Comparison of ENCODE assay signal across 28 cellular contexts in the genomic region with DNA sequence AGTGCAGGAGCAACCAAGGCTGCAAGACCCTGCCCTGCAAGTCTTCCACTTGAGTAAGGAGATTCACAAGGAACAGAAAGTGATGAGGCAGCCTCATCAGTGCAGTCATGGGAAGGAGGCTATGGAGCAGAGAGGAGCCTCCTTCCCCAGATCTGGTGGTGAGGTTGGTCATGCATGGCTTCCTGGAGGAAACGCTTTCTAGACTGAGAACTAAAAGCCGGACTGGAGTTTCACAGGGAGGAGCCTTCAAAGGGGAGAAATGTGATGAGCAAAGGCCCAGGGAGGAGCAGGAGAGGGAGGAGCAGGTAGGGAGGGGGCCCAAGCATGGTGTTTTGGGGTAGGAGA.
A peak's percentile ranks its signal among the peaks of the same experiment; 100 is the strongest.
DNase-seq lines count a peak whose midpoint lies in the region; ATAC-seq and TF ChIP-seq lines count a peak whose summit lies in the region.
"Had no signal": no experiment of that assay in that cellular context is flagged by ENCODE, and none has a peak within 500 bp of the region (broad histone marks: within the 10 kb centered on the region; RNA-seq: fewer than 3 reads in every experiment).

No MANE protein-coding gene starts in this region.

- peak overlapping the region; percentile 29 for H3K27ac Mint-ChIP-seq in nephron progenitor cell
- no peak overlapping the region for H3K27ac Mint-ChIP-seq in activated naive CD8-positive, alpha-beta T cell treated with anti-CD3 and anti-CD28 coated beads for 36 hours
- H3K27ac Mint-ChIP-seq: activated naive CD8-positive, alpha-beta T cell treated with anti-CD3 and anti-CD28 coated beads, Interleukin-2, amount 50 U/mL, for 24 hours; naive thymus-derived CD4-positive, alpha-beta T cell had no signal

- H3K4me1 ChIP-seq in gastroesophageal sphincter: peaks cover 0 to 21% (median 0%) of the 10 kb centered on the region in 3 donors
- H3K4me1 ChIP-seq in transverse colon: no peaks in the 10 kb centered on the region

- in situ Hi-C loops in Caki2 (cut with HindIII; ENCODE audit: low pct_unique_long_range_greater_than_20kb, low sequenced_read_pairs): no loop called here
- in situ Hi-C loops in transverse colon (cut with MboI; ENCODE audit: low pct_ligation_motif_present in 1 of 4, low pct_unique_long_range_greater_than_20kb in 1 of 4, low sequenced_read_pairs in 3 of 4): no loop called here

- no peaks in the 10 kb centered on the region for H3K27me3 Mint-ChIP-seq in nephron progenitor cell (ENCODE audit: low read depth, poor library complexity)
- H3K27me3 Mint-ChIP-seq in activated naive CD8-positive, alpha-beta T cell treated with anti-CD3 and anti-CD28 coated beads for 36 hours: peaks cover 3% of the 10 kb centered on the region
- H3K27me3 Mint-ChIP-seq: activated naive CD8-positive, alpha-beta T cell treated with anti-CD3 and anti-CD28 coated beads, Interleukin-2, amount 50 U/mL, for 24 hours; naive thymus-derived CD4-positive, alpha-beta T cell had no signal

- ATAC-seq in gastroesophageal sphincter (peak; percentile 2), GM19395 (IDR thresholded peaks at IDR 0.05; ENCODE audit: unreplicated experiment) (no peak)
- ATAC-seq: activated naive CD8-positive, alpha-beta T cell treated with anti-CD3 and anti-CD28 coated beads, Interleukin-2, amount 50 U/mL, for 24 hours; activated T-cell treated with anti-CD3 and anti-CD28 coated beads, Interleukin-2, amount 50 U/mL, for 4 hours; gastrocnemius medialis; naive thymus-derived CD4-positive, alpha-beta T cell had no signal

- no peak overlapping the region for H3K4me3 ChIP-seq in gastroesophageal sphincter
- H3K4me3 ChIP-seq in transverse colon: no peak overlapping the region
- H3K4me3 ChIP-seq: gastrocnemius medialis, ovary, smooth muscle cell had no signal

- peaks cover 0 to 3% of the 10 kb centered on the region in 2 donors for H3K36me3 ChIP-seq in gastroesophageal sphincter
- no peaks in the 10 kb centered on the region for H3K36me3 ChIP-seq in transverse colon
- H3K36me3 ChIP-seq: gastrocnemius medialis, ovary had no signal

- H3K9me3 ChIP-seq in gastroesophageal sphincter (no peaks in the 10 kb centered on the region), transverse colon (no peaks in the 10 kb centered on the region)
- H3K9me3 ChIP-seq: gastrocnemius medialis, ovary had no signal

- H3K9me3 Mint-ChIP-seq in nephron progenitor cell: peaks cover 15% of the 10 kb centered on the region
- H3K9me3 Mint-ChIP-seq in activated naive CD8-positive, alpha-beta T cell treated with anti-CD3 and anti-CD28 coated beads for 36 hours: no peaks in the 10 kb centered on the region
- H3K9me3 Mint-ChIP-seq: activated naive CD8-positive, alpha-beta T cell treated with anti-CD3 and anti-CD28 coated beads, Interleukin-2, amount 50 U/mL, for 24 hours; activated T-cell treated with anti-CD3 and anti-CD28 coated beads, Interleukin-2, amount 50 U/mL, for 4 hours had no signal

- peak overlapping the region; percentile 1 for H3K4me3 Mint-ChIP-seq in nephron progenitor cell
- H3K4me3 Mint-ChIP-seq in activated naive CD8-positive, alpha-beta T cell treated with anti-CD3 and anti-CD28 coated beads for 36 hours: no peak overlapping the region
- H3K4me3 Mint-ChIP-seq: activated naive CD8-positive, alpha-beta T cell treated with anti-CD3 and anti-CD28 coated beads, Interleukin-2, amount 50 U/mL, for 24 hours; activated T-cell treated with anti-CD3 and anti-CD28 coated beads, Interleukin-2, amount 50 U/mL, for 4 hours; naive thymus-derived CD4-positive, alpha-beta T cell had no signal

- DNase-seq in Caki2 (ENCODE audit: low read depth) (peak; percentile 30), MV-4-11 (lab: John Stamatoyannopoulos, UW) (peak; percentile 67), nephron progenitor cell (no peak), transverse colon (no peak), EL (no peak)
- no peak for DNase-seq in activated naive CD8-positive, alpha-beta T cell treated with anti-CD3 and anti-CD28 coated beads for 36 hours
- DNase-seq: activated CD4-positive, CD25-positive, alpha-beta regulatory T cell; activated gamma-delta T cell treated with Interleukin-2 at 50 U/mL for 16 hours; activated naive CD8-positive, alpha-beta T cell treated with anti-CD3 and anti-CD28 coated beads, Interleukin-2, amount 50 U/mL, for 24 hours; activated T-cell treated with anti-CD3 and anti-CD28 coated beads, Interleukin-2, amount 50 U/mL, for 4 hours; COR-L47; DND-41; gastrocnemius medialis; H7; KG1; midbrain; naive thymus-derived CD4-positive, alpha-beta T cell; NCI-H1105 treated with DMSO at 0.1 percent for 48 hours; NCI-H187 treated with DMSO at 0.1 percent for 48 hours; NCI-H2171; NCI-H510A; ovary; retina; stimulated activated naive CD4-positive, alpha-beta T cell had no signal

- no peak for TF ChIP-seq EP300 in gastroesophageal sphincter (IDR thresholded peaks at IDR 0.05)
- TF ChIP-seq EP300 in transverse colon (IDR thresholded peaks at IDR 0.05; ENCODE audit: low read depth): no peak

- no peak for TF ChIP-seq POLR2A in gastroesophageal sphincter (IDR thresholded peaks at IDR 0.05)
- no peak for TF ChIP-seq POLR2A in transverse colon (IDR thresholded peaks at IDR 0.05)

- TF ChIP-seq CTCF in gastroesophageal sphincter (IDR thresholded peaks at IDR 0.05): no peak
- TF ChIP-seq CTCF in nephron progenitor cell (IDR thresholded peaks at IDR 0.05): no peak
- TF ChIP-seq CTCF in transverse colon (IDR thresholded peaks at IDR 0.05): no peak

- no peaks in the 10 kb centered on the region for H3K27me3 ChIP-seq in gastroesophageal sphincter
- no peaks in the 10 kb centered on the region for H3K27me3 ChIP-seq in transverse colon
- H3K27me3 ChIP-seq: gastrocnemius medialis, ovary had no signal

- H3K4me1 Mint-ChIP-seq in nephron progenitor cell: peaks cover 58% of the 10 kb centered on the region
- no peaks in the 10 kb centered on the region for H3K4me1 Mint-ChIP-seq in activated naive CD8-positive, alpha-beta T cell treated with anti-CD3 and anti-CD28 coated beads for 36 hours
- H3K4me1 Mint-ChIP-seq: activated naive CD8-positive, alpha-beta T cell treated with anti-CD3 and anti-CD28 coated beads, Interleukin-2, amount 50 U/mL, for 24 hours; naive thymus-derived CD4-positive, alpha-beta T cell had no signal

- intact Hi-C loops in transverse colon (cut with DNase I; ENCODE audit: low total_unique reads): no loop called here

- 86 to 92% methylated on average over 2 of the region's 2 CpGs for WGBS in gastroesophageal sphincter (ENCODE audit: low coverage in 1 of 2), 2 donors
- 76% methylated on average over 2 of the region's 2 CpGs; no CpG with 5 or more reads in 1 of the 2 donors for WGBS in transverse colon (ENCODE audit: low coverage in 1 of 2), 2 donors

- H3K27ac ChIP-seq in gastroesophageal sphincter: no peak overlapping the region
- H3K27ac ChIP-seq in transverse colon: no peak overlapping the region
- H3K27ac ChIP-seq: gastrocnemius medialis, ovary, RWPE1 had no signal

- H3K36me3 Mint-ChIP-seq in nephron progenitor cell (ENCODE audit: low read depth): peaks cover 73% of the 10 kb centered on the region
- H3K36me3 Mint-ChIP-seq in activated naive CD8-positive, alpha-beta T cell treated with anti-CD3 and anti-CD28 coated beads for 36 hours: no peaks in the 10 kb centered on the region

Comparison
In these comparisons a context has a peak if more than half of its experiments do, and no peak if none do; other contexts are left out.
1. DNase-seq: peak in Caki2 (single experiment) and MV-4-11 (single experiment); none in nephron progenitor cell (single experiment), transverse colon (single experiment), activated naive CD8-positive, alpha-beta T cell treated with anti-CD3 and anti-CD28 coated beads for 36 hours (single experiment) and EL (single experiment).